35 cellular contexts compared by ENCODE assay signal in the genomic region with DNA sequence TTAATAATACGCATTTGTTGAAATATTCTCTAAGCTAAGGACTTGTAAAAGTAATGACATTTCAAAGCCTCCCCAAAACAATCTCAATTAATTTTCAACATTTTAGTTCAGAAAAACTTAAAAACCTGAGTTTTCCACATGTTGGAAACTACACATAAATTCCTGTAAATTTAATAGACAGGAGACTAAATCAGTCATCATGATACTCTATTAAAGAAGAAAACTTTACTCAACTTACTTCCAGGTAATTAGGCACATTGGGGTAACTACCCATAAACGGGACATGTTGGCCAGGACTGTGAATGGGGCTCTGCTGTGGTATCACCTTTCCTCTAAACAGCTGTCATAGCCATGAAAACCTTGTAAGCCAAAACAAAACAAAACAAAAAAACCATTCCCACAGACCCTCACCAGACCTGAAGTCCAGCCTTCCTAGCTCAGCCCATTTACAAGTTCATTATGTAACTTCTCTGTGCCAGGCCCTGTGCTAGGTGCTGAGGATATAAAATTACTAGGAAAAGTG.
"Had no signal": no experiment of that assay in that cellular context is flagged by ENCODE, and none has a peak within 500 bp of the region (broad histone marks: within the 10 kb centered on the region; RNA-seq: fewer than 3 reads in every experiment).

No MANE protein-coding gene starts in this region.

- H3K9me3 Mint-ChIP-seq: activated CD4-positive, alpha-beta memory T cell treated with anti-CD3 and anti-CD28 coated beads for 36 hours; activated CD4-positive, alpha-beta T cell treated with anti-CD3 and anti-CD28 coated beads, Interleukin-2, amount 10 ng/mL, durations not matched to agents 24 days and 14 days; activated naive CD4-positive, alpha-beta T cell treated with anti-CD3 and anti-CD28 coated beads for 36 hours; activated naive CD4-positive, alpha-beta T cell treated with anti-CD3 and anti-CD28 coated beads, Interleukin-2, amount 50 U/mL, for 24 hours; activated naive CD8-positive, alpha-beta T cell treated with anti-CD3 and anti-CD28 coated beads for 36 hours; activated naive CD8-positive, alpha-beta T cell treated with anti-CD3 and anti-CD28 coated beads, Interleukin-2, amount 50 U/mL, for 24 hours; activated T-helper 1 cell treated with anti-CD3 and anti-CD28 coated beads, Interleukin-12 subunit alpha, Interleukin-12 subunit beta, Interleukin-2, Interleukin-4 antibody, amounts not matched to agents 30 ng/mL and 10 ng/mL and 1 ng/mL, durations not matched to agents 14 hours and 24 hours and 36 hours; activated T-helper 2 cell treated with anti-CD3 and anti-CD28 coated beads, Interferon-gamma antibody, Interleukin-2, Interleukin-4, amounts not matched to agents 10 μg/mL and 5 μg/mL and 100 μg/mL, durations not matched to agents 14 hours and 24 hours and 36 hours; brain; central memory CD8-positive, alpha-beta T cell had no signal

- H3K27me3 Mint-ChIP-seq: activated CD4-positive, alpha-beta memory T cell treated with anti-CD3 and anti-CD28 coated beads for 36 hours; activated CD4-positive, alpha-beta T cell treated with anti-CD3 and anti-CD28 coated beads for 36 hours; activated CD4-positive, alpha-beta T cell treated with anti-CD3 and anti-CD28 coated beads, Interleukin-2, amount 10 ng/mL, durations not matched to agents 24 days and 14 days; activated CD8-positive, alpha-beta memory T cell treated with anti-CD3 and anti-CD28 coated beads, Interleukin-2, amount 10 ng/mL, durations not matched to agents 7 days and 5 days; activated naive CD4-positive, alpha-beta T cell treated with anti-CD3 and anti-CD28 coated beads, Interleukin-2, amount 50 U/mL, for 24 hours; activated naive CD8-positive, alpha-beta T cell treated with anti-CD3 and anti-CD28 coated beads for 36 hours; activated naive CD8-positive, alpha-beta T cell treated with anti-CD3 and anti-CD28 coated beads, Interleukin-2, amount 50 U/mL, for 24 hours; central memory CD8-positive, alpha-beta T cell had no signal

- FAIRE-seq: endometrium, endothelial cell of umbilical vein had no signal

- H3K4me3 ChIP-seq: adrenal gland, breast epithelium, cardiac muscle cell, esophagus squamous epithelium, gastroesophageal sphincter, heart right ventricle, hepatocyte had no signal

- H3K27me3 ChIP-seq: breast epithelium, cardiac muscle cell, esophagus squamous epithelium, gastroesophageal sphincter, hepatocyte had no signal

- H3K4me1 ChIP-seq: adrenal gland, breast epithelium, esophagus squamous epithelium, heart right ventricle had no signal

- H3K27ac ChIP-seq: adrenal gland, breast epithelium, cardiac muscle cell, epithelial cell of prostate, esophagus squamous epithelium, gastroesophageal sphincter, heart right ventricle, hepatocyte had no signal

- H3K27ac Mint-ChIP-seq: activated CD4-positive, alpha-beta memory T cell treated with anti-CD3 and anti-CD28 coated beads for 36 hours; activated CD4-positive, alpha-beta T cell treated with anti-CD3 and anti-CD28 coated beads for 36 hours; activated CD4-positive, alpha-beta T cell treated with anti-CD3 and anti-CD28 coated beads, Interleukin-2, amount 10 ng/mL, durations not matched to agents 24 days and 14 days; activated CD8-positive, alpha-beta memory T cell treated with anti-CD3 and anti-CD28 coated beads, Interleukin-2, amount 10 ng/mL, durations not matched to agents 7 days and 5 days; activated CD8-positive, alpha-beta T cell treated with anti-CD3 and anti-CD28 coated beads, Interleukin-2, amount 10 ng/mL, durations not matched to agents 7 days and 5 days; activated naive CD4-positive, alpha-beta T cell treated with anti-CD3 and anti-CD28 coated beads for 36 hours; activated naive CD4-positive, alpha-beta T cell treated with anti-CD3 and anti-CD28 coated beads, Interleukin-2, amount 50 U/mL, for 24 hours; activated naive CD8-positive, alpha-beta T cell treated with anti-CD3 and anti-CD28 coated beads for 36 hours; activated naive CD8-positive, alpha-beta T cell treated with anti-CD3 and anti-CD28 coated beads, Interleukin-2, amount 50 U/mL, for 24 hours; activated T-helper 1 cell treated with anti-CD3 and anti-CD28 coated beads, Interleukin-12 subunit alpha, Interleukin-12 subunit beta, Interleukin-2, Interleukin-4 antibody, amounts not matched to agents 30 ng/mL and 10 ng/mL and 1 ng/mL, durations not matched to agents 14 hours and 24 hours and 36 hours; activated T-helper 2 cell treated with anti-CD3 and anti-CD28 coated beads, Interferon-gamma antibody, Interleukin-2, Interleukin-4, amounts not matched to agents 10 μg/mL and 5 μg/mL and 100 μg/mL, durations not matched to agents 14 hours and 24 hours and 36 hours; brain had no signal

- H3K36me3 Mint-ChIP-seq: activated naive CD4-positive, alpha-beta T cell treated with anti-CD3 and anti-CD28 coated beads, Interleukin-2, amount 50 U/mL, for 24 hours had no signal

- DNase-seq: activated CD4-positive, alpha-beta memory T cell treated with anti-CD3 and anti-CD28 coated beads for 36 hours; activated CD4-positive, alpha-beta T cell treated with anti-CD3 and anti-CD28 coated beads for 36 hours; activated CD4-positive, alpha-beta T cell treated with anti-CD3 and anti-CD28 coated beads, Interleukin-2, amount 10 ng/mL, durations not matched to agents 24 days and 14 days; activated CD4-positive, CD25-positive, alpha-beta regulatory T cell; activated CD4-positive, CD25-positive, alpha-beta regulatory T cell treated with anti-CD3 and anti-CD28 coated beads, Interleukin-2, amount 50 U/mL, for 72 hours; activated CD8-positive, alpha-beta memory T cell treated with anti-CD3 and anti-CD28 coated beads, Interleukin-2, amount 10 ng/mL, durations not matched to agents 7 days and 5 days; activated CD8-positive, alpha-beta memory T cell treated with anti-CD3 and anti-CD28 coated beads, Interleukin-2, amount 50 U/mL, for 4 hours; activated CD8-positive, alpha-beta T cell treated with anti-CD3 and anti-CD28 coated beads, Interleukin-2, amount 10 ng/mL, durations not matched to agents 7 days and 5 days; activated effector memory CD4-positive, alpha-beta T cell treated with anti-CD3 and anti-CD28 coated beads, Interleukin-2, amount 50 U/mL, for 16 hours; activated naive CD4-positive, alpha-beta T cell treated with anti-CD3 and anti-CD28 coated beads for 36 hours; activated naive CD8-positive, alpha-beta T cell treated with anti-CD3 and anti-CD28 coated beads for 36 hours; activated naive CD8-positive, alpha-beta T cell treated with anti-CD3 and anti-CD28 coated beads, Interleukin-2, amount 50 U/mL, for 24 hours; activated T-cell treated with anti-CD3 and anti-CD28 coated beads, Interleukin-2, amount 50 U/mL, for 1 hour; activated T-cell treated with anti-CD3 and anti-CD28 coated beads, Interleukin-2, amount 50 U/mL, for 48 hours; adrenal gland; amygdala; aorta; cortex of kidney; effector CD8-positive, alpha-beta T cell; esophagus squamous epithelium; foreskin melanocyte; heart right ventricle; T-helper 2 cell had no signal

- H3K36me3 ChIP-seq: adrenal gland, breast epithelium had no signal

- H3K9me3 ChIP-seq: adrenal gland, breast epithelium, esophagus squamous epithelium, gastroesophageal sphincter, heart right ventricle had no signal

- H3K4me1 Mint-ChIP-seq: activated CD4-positive, alpha-beta T cell treated with anti-CD3 and anti-CD28 coated beads for 36 hours; activated CD4-positive, alpha-beta T cell treated with anti-CD3 and anti-CD28 coated beads, Interleukin-2, amount 10 ng/mL, durations not matched to agents 24 days and 14 days; activated CD8-positive, alpha-beta memory T cell treated with anti-CD3 and anti-CD28 coated beads, Interleukin-2, amount 10 ng/mL, durations not matched to agents 7 days and 5 days; activated naive CD4-positive, alpha-beta T cell treated with anti-CD3 and anti-CD28 coated beads, Interleukin-2, amount 50 U/mL, for 24 hours; activated naive CD8-positive, alpha-beta T cell treated with anti-CD3 and anti-CD28 coated beads for 36 hours; activated naive CD8-positive, alpha-beta T cell treated with anti-CD3 and anti-CD28 coated beads, Interleukin-2, amount 50 U/mL, for 24 hours; brain; central memory CD8-positive, alpha-beta T cell had no signal

- H3K4me3 Mint-ChIP-seq: activated CD4-positive, alpha-beta memory T cell treated with anti-CD3 and anti-CD28 coated beads for 36 hours; activated CD4-positive, alpha-beta T cell treated with anti-CD3 and anti-CD28 coated beads for 36 hours; activated CD4-positive, alpha-beta T cell treated with anti-CD3 and anti-CD28 coated beads, Interleukin-2, amount 10 ng/mL, durations not matched to agents 24 days and 14 days; activated CD8-positive, alpha-beta memory T cell treated with anti-CD3 and anti-CD28 coated beads, Interleukin-2, amount 10 ng/mL, durations not matched to agents 7 days and 5 days; activated CD8-positive, alpha-beta T cell treated with anti-CD3 and anti-CD28 coated beads, Interleukin-2, amount 10 ng/mL, durations not matched to agents 7 days and 5 days; activated naive CD4-positive, alpha-beta T cell treated with anti-CD3 and anti-CD28 coated beads for 36 hours; activated naive CD4-positive, alpha-beta T cell treated with anti-CD3 and anti-CD28 coated beads, Interleukin-2, amount 50 U/mL, for 24 hours; activated naive CD8-positive, alpha-beta T cell treated with anti-CD3 and anti-CD28 coated beads for 36 hours; activated naive CD8-positive, alpha-beta T cell treated with anti-CD3 and anti-CD28 coated beads, Interleukin-2, amount 50 U/mL, for 24 hours; activated T-helper 1 cell treated with anti-CD3 and anti-CD28 coated beads, Interleukin-12 subunit alpha, Interleukin-12 subunit beta, Interleukin-2, Interleukin-4 antibody, amounts not matched to agents 30 ng/mL and 10 ng/mL and 1 ng/mL, durations not matched to agents 14 hours and 24 hours and 36 hours; brain; central memory CD8-positive, alpha-beta T cell had no signal
